Comparison of ENCODE assay signal across 8 cellular contexts in genomic region chr12:101697197-101697929, GRCh38. TPM values are rescaled to one million over a fixed set of nuclear protein-coding genes. Genes with fewer than 3 reads are reported as not detected.
A peak's percentile ranks its signal among the peaks of the same experiment; 100 is the strongest.
DNase-seq lines count a peak whose midpoint lies in the region; ATAC-seq and TF ChIP-seq lines count a peak whose summit lies in the region.

Gene CHPT1, plus strand, starts transcription at chr12:101697640. Its CDS starts 222 bp downstream, at chr12:101697862.

- DNase-seq in Daoy (ENCODE audit: low read depth) = peak; percentile 69
- DNase-seq in KG1 (lab: John Stamatoyannopoulos, UW) = peak; percentile 78
- peak; percentile 4 for DNase-seq in SKM-1 (lab: John Stamatoyannopoulos, UW; ENCODE audit: unreplicated experiment)
- peak; percentile 58 to 60 for DNase-seq in activated naive CD4-positive, alpha-beta T cell treated with anti-CD3 and anti-CD28 coated beads, Interleukin-2, amount 50 U/mL, for 72 hours (ENCODE audit: low spot score in 2 of 2)
- peak; percentile 88 for DNase-seq in cardiac septum (ENCODE audit: low spot score)
- peak; percentile 68 for DNase-seq in progenitor cell of endocrine pancreas (ENCODE audit: low spot score, unreplicated experiment)

- H3K4me3 Mint-ChIP-seq in progenitor cell of endocrine pancreas (ENCODE audit: low read depth) = peak within 1 kb of the TSS; percentile 87

- intact Hi-C loops in cardiac septum (cut with DNase I) = loop anchor here (5.0 kb wide), 2 partner anchors 135 to 290 kb away; partner anchors contain the start of genes ARL1 and GNPTAB

- H3K4me1 Mint-ChIP-seq in progenitor cell of endocrine pancreas (ENCODE audit: low read depth) = peaks cover 14% of the 10 kb centered on the region

- H3K4me1 ChIP-seq in urinary bladder (ENCODE audit: insufficient read depth) = peaks cover 1% of the 10 kb centered on the region

- ATAC-seq in GM21619 (IDR thresholded peaks at IDR 0.05; ENCODE audit: unreplicated experiment) = peak; percentile 59
- ATAC-seq in activated naive CD4-positive, alpha-beta T cell treated with anti-CD3 and anti-CD28 coated beads, Interleukin-2, amount 50 U/mL, for 72 hours = peak; percentile 77 to 78

- no peak for TF ChIP-seq CTCF in progenitor cell of endocrine pancreas (IDR thresholded peaks at IDR 0.05; ENCODE audit: unreplicated experiment)

- no peaks in the 10 kb centered on the region for H3K9me3 Mint-ChIP-seq in activated naive CD4-positive, alpha-beta T cell treated with anti-CD3 and anti-CD28 coated beads, Interleukin-2, amount 50 U/mL, for 72 hours
- H3K9me3 Mint-ChIP-seq in progenitor cell of endocrine pancreas (ENCODE audit: low read depth) = no peaks in the 10 kb centered on the region

- peaks cover 6 to 10% of the 10 kb centered on the region in 2 donors for H3K36me3 Mint-ChIP-seq in activated naive CD4-positive, alpha-beta T cell treated with anti-CD3 and anti-CD28 coated beads, Interleukin-2, amount 50 U/mL, for 72 hours
- H3K36me3 Mint-ChIP-seq in progenitor cell of endocrine pancreas (ENCODE audit: insufficient read depth) = no peaks in the 10 kb centered on the region

- peak within 1 kb of the TSS; percentile 95 for H3K27ac ChIP-seq in urinary bladder (ENCODE audit: low read depth)

- peak within 1 kb of the TSS; percentile 80 to 86 for H3K27ac Mint-ChIP-seq in activated naive CD4-positive, alpha-beta T cell treated with anti-CD3 and anti-CD28 coated beads, Interleukin-2, amount 50 U/mL, for 72 hours
- peak within 1 kb of the TSS; percentile 93 for H3K27ac Mint-ChIP-seq in progenitor cell of endocrine pancreas

- under 1% methylated on average over 80 of the region's 80 CpGs for WGBS in urinary bladder

- H3K4me3 ChIP-seq in urinary bladder (ENCODE audit: low read depth, low read length) = peak within 1 kb of the TSS; percentile 94

- no peaks in the 10 kb centered on the region for H3K36me3 ChIP-seq in urinary bladder (ENCODE audit: insufficient read depth)

- H3K27me3 Mint-ChIP-seq in progenitor cell of endocrine pancreas = peaks cover 12% of the 10 kb centered on the region

RNA-seq across cellular contexts. Expression of gene CHPT1, which starts in this region (rescaled TPM):
- 32.6 and 38.8 TPM in 2 replicates for total RNA-seq in Daoy (2014; rRNA removed; shearing (Covaris generic))
- total RNA-seq in activated naive CD4-positive, alpha-beta T cell treated with anti-CD3 and anti-CD28 coated beads, Interleukin-2, amount 50 U/mL, for 72 hours = 10 to 100 TPM in 1 of 2 donors, 1 to 10 TPM in 1; 3.9 to 14.8 TPM
- total RNA-seq in cardiac septum (86.1 TPM), progenitor cell of endocrine pancreas (15.2 and 18.0 TPM in 2 replicates), urinary bladder (42.1 TPM)
- polyA plus RNA-seq in urinary bladder = 41.4 TPM

Comparison
In these comparisons a context has a peak if more than half of its experiments do, and no peak if none do; other contexts are left out.
1. Peak in every context shown above with its lines: DNase-seq, ATAC-seq, H3K4me3 ChIP-seq and H3K27ac ChIP-seq.
2. DNase-seq: peak in every context shown above with its lines; median percentile 88 in cardiac septum; 78 in KG1; 69 in Daoy; 68 in progenitor cell of endocrine pancreas; 59 in activated naive CD4-positive, alpha-beta T cell treated with anti-CD3 and anti-CD28 coated beads, Interleukin-2, amount 50 U/mL, for 72 hours; 4 in SKM-1.